8 cellular contexts compared by ENCODE assay signal in the genomic region with DNA sequence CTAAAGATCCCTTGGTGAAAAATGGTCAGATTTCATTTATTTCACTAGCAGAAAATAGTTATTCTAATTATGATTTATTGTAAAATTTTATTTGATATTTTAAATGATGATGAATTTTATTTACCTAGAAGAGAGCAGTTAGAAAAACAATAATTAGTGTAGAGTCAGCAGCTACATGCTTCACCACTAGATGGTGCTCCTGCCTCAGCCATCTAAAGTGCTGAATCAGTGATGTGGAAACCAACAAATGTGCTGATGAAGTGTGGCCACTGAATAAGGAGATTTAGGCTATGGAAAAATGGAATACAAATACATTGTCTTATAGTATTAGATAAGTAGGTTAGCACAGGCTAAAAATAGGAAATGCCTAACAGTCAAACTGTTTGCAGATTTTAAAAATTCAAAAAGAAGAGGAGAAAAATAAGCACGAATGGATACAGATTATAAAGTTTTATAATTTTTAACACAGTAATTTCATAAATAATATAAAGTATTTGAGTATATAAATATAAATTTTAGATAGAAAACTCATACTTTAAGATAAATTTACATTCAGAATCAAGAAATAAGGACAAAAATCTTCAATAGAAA.
A peak's percentile ranks its signal among the peaks of the same experiment; 100 is the strongest.
DNase-seq lines count a peak whose midpoint lies in the region; ATAC-seq and TF ChIP-seq lines count a peak whose summit lies in the region.

No MANE protein-coding gene starts in this region.

- H3K27ac ChIP-seq in stomach: no peak overlapping the region

- no peak for TF ChIP-seq POLR2A in stomach (IDR thresholded peaks at IDR 0.05)

- peaks cover 0 to 31% (median 11%) of the 10 kb centered on the region in 4 donors for H3K4me1 ChIP-seq in stomach

- ATAC-seq in HG03095 (IDR thresholded peaks at IDR 0.05; ENCODE audit: unreplicated experiment): no peak

- 85 to 98% (median 89%) methylated on average over 1 of the region's 1 CpG for WGBS in stomach, 5 donors

- no peak for TF ChIP-seq EP300 in stomach (IDR thresholded peaks at IDR 0.05)

- no peaks in the 10 kb centered on the region for H3K27me3 Mint-ChIP-seq in neural crest cell (ENCODE audit: low read depth)

- H3K36me3 ChIP-seq in stomach: peaks cover 0 to 7% (median 5%) of the 10 kb centered on the region in 4 donors

- no peaks in the 10 kb centered on the region for H3K36me3 Mint-ChIP-seq in neural crest cell (ENCODE audit: low read depth)

- H3K27me3 ChIP-seq in stomach: no peaks in the 10 kb centered on the region

- intact Hi-C loops in stomach (cut with DNase I; ENCODE audit: low total_unique reads): loop anchor here (10.0 kb wide), 1 partner anchor 179 kb away; a partner anchor contains a TSS

- H3K4me1 Mint-ChIP-seq in neural crest cell: peaks cover 13% of the 10 kb centered on the region

- no peaks in the 10 kb centered on the region for H3K9me3 Mint-ChIP-seq in neural crest cell

- no peaks in the 10 kb centered on the region for H3K9me3 ChIP-seq in stomach

- DNase-seq in ELR (ENCODE audit: low read depth) (peak; percentile 78), LoVo (ENCODE audit: low spot score) (peak; percentile 76), RPMI8226 (peak; percentile 79), activated T-helper 1 cell treated with Interleukin-2 at 50 U/mL for 16 hours (ENCODE audit: low read depth) (peak; percentile 46), fibroblast of peridontal ligament (ENCODE audit: extremely low read depth) (peak; percentile 91), neural crest cell (ENCODE audit: low read depth, low spot score) (peak; percentile 74), stomach (peak; percentile 70)

- H3K4me3 ChIP-seq in stomach: no peak overlapping the region

- H3K27ac Mint-ChIP-seq in neural crest cell (ENCODE audit: unreplicated experiment): no peak overlapping the region

- TF ChIP-seq CTCF in neural crest cell (conservative IDR thresholded peaks at IDR 0.05) (peak; percentile 99), stomach (IDR thresholded peaks at IDR 0.05) (peak in 5 of 7 experiments; percentile 78 to 94 (median 89))

- H3K4me3 Mint-ChIP-seq in neural crest cell: no peak overlapping the region
